ENCODE assay signal across 14 cellular contexts in genomic region chr20:49452011-49452482, GRCh38. TPM values are rescaled to one million over a fixed set of nuclear protein-coding genes. Genes with fewer than 3 reads are reported as not detected.
DNase-seq lines count a peak whose midpoint lies in the region; ATAC-seq, FAIRE-seq and TF ChIP-seq lines count a peak whose summit lies in the region.
"Had no signal": no experiment of that assay in that cellular context is flagged by ENCODE, and none has a peak within 500 bp of the region (broad histone marks: within the 10 kb centered on the region; RNA-seq: fewer than 3 reads in every experiment).

No MANE protein-coding gene starts in this region.

- TF ChIP-seq POLR2A in heart left ventricle (IDR thresholded peaks at IDR 0.05), result no peak
- no peak for TF ChIP-seq POLR2A in H1 (IDR thresholded peaks at IDR 0.05; ENCODE audit: control extremely low read depth in 1 of 2, low read depth in 2 of 2, low read length in 2 of 2)

- H2BK5ac ChIP-seq in H1 (ENCODE audit: low read depth, low read length), result no peak overlapping the region

- no peak overlapping the region for H2AK5ac ChIP-seq in H1 (ENCODE audit: low read depth, low read length)

- H4K20me1 ChIP-seq in H1 (replicated peaks in 1 of 2; ENCODE audit: control insufficient read depth in 1 of 2, insufficient read depth in 2 of 2, low read length in 2 of 2), result no peaks in the 10 kb centered on the region

- H3K36me3 Mint-ChIP-seq in stimulated activated effector memory CD8-positive, alpha-beta T cell treated with anti-CD3 and anti-CD28 coated beads, Interleukin-12 subunit alpha, Interleukin-12 subunit beta, amount 100 ng/mL, for 72 hours, result no peaks in the 10 kb centered on the region
- H3K36me3 Mint-ChIP-seq: activated naive CD4-positive, alpha-beta T cell treated with anti-CD3 and anti-CD28 coated beads, Interleukin-2, amount 50 U/mL, for 24 hours; WTC11 had no signal

- DNase-seq in heart left ventricle, result peak in 4 of 5 donors; percentile 43 to 64 (median 53)
- no peak for DNase-seq in cardiac septum (ENCODE audit: low spot score)
- DNase-seq in H1 (ENCODE audit: low read depth in 1 of 2, low spot score in 2 of 2), result no peak
- DNase-seq in HK-2 (ENCODE audit: unreplicated experiment), result no peak
- DNase-seq in ureter (ENCODE audit: low spot score), result no peak
- DNase-seq in stimulated activated effector memory CD8-positive, alpha-beta T cell treated with anti-CD3 and anti-CD28 coated beads, Interleukin-12 subunit alpha, Interleukin-12 subunit beta, amount 100 ng/mL, for 72 hours (ENCODE audit: low spot score in 2 of 2), result no peak
- DNase-seq: NCI-H2081 had no signal

- H3K9me3 ChIP-seq in heart left ventricle, result no peaks in the 10 kb centered on the region
- H3K9me3 ChIP-seq in H1 (ENCODE audit: insufficient read depth in 2 of 2, low read depth in 1 of 2, low read length in 1 of 2), result no peaks in the 10 kb centered on the region
- H3K9me3 ChIP-seq in muscle layer of colon (ENCODE audit: low read length), result no peaks in the 10 kb centered on the region

- H3K56ac ChIP-seq in H1 (replicated peaks; ENCODE audit: insufficient read length, low read depth, low read length), result no peak overlapping the region

- H3K4me1 Mint-ChIP-seq in stimulated activated effector memory CD8-positive, alpha-beta T cell treated with anti-CD3 and anti-CD28 coated beads, Interleukin-12 subunit alpha, Interleukin-12 subunit beta, amount 100 ng/mL, for 72 hours, result no peaks in the 10 kb centered on the region
- H3K4me1 Mint-ChIP-seq: activated naive CD4-positive, alpha-beta T cell treated with anti-CD3 and anti-CD28 coated beads, Interleukin-2, amount 50 U/mL, for 24 hours had no signal

- CTCF ChIA-PET in H1 (lab: Charles Lee; ENCODE audit: partially characterized antibody), result interaction anchor here (1.6 to 2.1 kb wide), 2 partner anchors 30 to 67 kb away, joined by 4 to 11 read pairs; partner anchors contain the start of gene KCNB1

- H3K27ac Mint-ChIP-seq in stimulated activated effector memory CD8-positive, alpha-beta T cell treated with anti-CD3 and anti-CD28 coated beads, Interleukin-12 subunit alpha, Interleukin-12 subunit beta, amount 100 ng/mL, for 72 hours, result no peak overlapping the region
- H3K27ac Mint-ChIP-seq: activated naive CD4-positive, alpha-beta T cell treated with anti-CD3 and anti-CD28 coated beads, Interleukin-2, amount 50 U/mL, for 24 hours; WTC11 had no signal

- no peak overlapping the region; the same call in 1 of the 2 replicates for H4K8ac ChIP-seq in H1 (ENCODE audit: extremely low read depth, insufficient read depth, low read length)

- H3K27ac ChIP-seq in heart left ventricle (peak overlapping the region in 6 of 12 donors; percentile 6 to 64 (median 40)), H1 (ENCODE audit: low read depth, low read length) (no peak overlapping the region), muscle layer of colon (ENCODE audit: low read depth, low read length) (peak overlapping the region; percentile 49)
- H3K27ac ChIP-seq: coronary artery, skin epidermis had no signal

- no peak for TF ChIP-seq RAD21 in H1 (IDR thresholded peaks at IDR 0.05 in 1 of 2, conservative IDR thresholded peaks at IDR 0.05 in 1 of 2; ENCODE audit: low read depth in 2 of 2, low read length in 2 of 2)

- H2BK20ac ChIP-seq in H1 (ENCODE audit: low read length), result peak overlapping the region; percentile 17; the same call in 1 of the 2 replicates

- TF ChIP-seq CTCF in heart left ventricle (IDR thresholded peaks at IDR 0.05) (no peak), H1 (IDR thresholded peaks at IDR 0.05; ENCODE audit: control extremely low read depth in 1 of 3, insufficient read depth in 1 of 3, low read depth in 1 of 3, low read length in 3 of 3) (no peak)

- H3K36me3 ChIP-seq in heart left ventricle (no peaks in the 10 kb centered on the region), H1 (ENCODE audit: control insufficient read depth in 2 of 4, insufficient read depth in 4 of 4, low read length in 3 of 4) (no peaks in the 10 kb centered on the region), muscle layer of colon (ENCODE audit: insufficient read depth, low read length) (no peaks in the 10 kb centered on the region)

- H3K9me3 Mint-ChIP-seq in stimulated activated effector memory CD8-positive, alpha-beta T cell treated with anti-CD3 and anti-CD28 coated beads, Interleukin-12 subunit alpha, Interleukin-12 subunit beta, amount 100 ng/mL, for 72 hours, result no peaks in the 10 kb centered on the region
- H3K9me3 Mint-ChIP-seq: activated naive CD4-positive, alpha-beta T cell treated with anti-CD3 and anti-CD28 coated beads, Interleukin-2, amount 50 U/mL, for 24 hours had no signal

- no peaks in the 10 kb centered on the region for H3K79me1 ChIP-seq in H1 (ENCODE audit: low read depth, low read length)

- no peaks in the 10 kb centered on the region for H3K79me2 ChIP-seq in H1 (ENCODE audit: control insufficient read depth in 1 of 2, insufficient read depth in 2 of 2, low read length in 2 of 2)

- H4K91ac ChIP-seq in H1 (replicated peaks; ENCODE audit: insufficient read length, low read length), result no peak overlapping the region

- FAIRE-seq in H1 (lab: Jason Lieb, UNC), result no peak

- H3K9ac ChIP-seq in H1 (replicated peaks in 1 of 4; ENCODE audit: extremely low read depth in 1 of 4, low read depth in 3 of 4, low read length in 3 of 4), result no peak overlapping the region
- no peak overlapping the region for H3K9ac ChIP-seq in muscle layer of colon (ENCODE audit: low read length)

- no peak overlapping the region for H3K18ac ChIP-seq in H1 (ENCODE audit: extremely low read depth, low read length)

- POLR2A ChIA-PET in H1 (lab: Charles Lee; ENCODE audit: partially characterized antibody), result interaction anchor here (1.3 kb wide), 1 partner anchor 10 kb away, joined by 4 read pairs; no protein-coding TSS in a partner anchor

- H3K4ac ChIP-seq in H1 (replicated peaks; ENCODE audit: insufficient read length, low read depth, low read length), result no peak overlapping the region

- H3K23me2 ChIP-seq in H1 (ENCODE audit: low read depth, low read length), result no peaks in the 10 kb centered on the region

- peaks cover 0 to 26% (median 11%) of the 10 kb centered on the region in 12 donors for H3K4me1 ChIP-seq in heart left ventricle
- peaks cover 10 to 18% (median 12%) of the 10 kb centered on the region in 4 experiments for H3K4me1 ChIP-seq in H1 (replicated peaks in 1 of 4; ENCODE audit: control insufficient read depth in 3 of 4, insufficient read depth in 4 of 4, low read length in 3 of 4)
- H3K4me1 ChIP-seq in muscle layer of colon (ENCODE audit: insufficient read depth, low read length), result peaks cover 42% of the 10 kb centered on the region

- ATAC-seq in heart left ventricle, result peak; percentile 28 to 73 (median 42)
- no peak for ATAC-seq in stimulated activated effector memory CD8-positive, alpha-beta T cell treated with anti-CD3 and anti-CD28 coated beads, Interleukin-12 subunit alpha, Interleukin-12 subunit beta, amount 100 ng/mL, for 72 hours
- ATAC-seq in HG03432 (IDR thresholded peaks at IDR 0.05; ENCODE audit: unreplicated experiment), result no peak
- ATAC-seq: WTC11 had no signal

- H3K14ac ChIP-seq in H1 (ENCODE audit: insufficient read length), result no peak overlapping the region

- no peak overlapping the region for H2BK120ac ChIP-seq in H1 (replicated peaks; ENCODE audit: low read depth, low read length)

- no peak overlapping the region for H3K4me3 ChIP-seq in heart left ventricle
- H3K4me3 ChIP-seq in H1 (ENCODE audit: extremely low read depth in 1 of 4, insufficient read depth in 2 of 4, low read depth in 3 of 4, low read length in 4 of 4), result no peak overlapping the region
- H3K4me3 ChIP-seq in muscle layer of colon (ENCODE audit: low read depth in 1 of 2, low read length in 2 of 2), result no peak overlapping the region
- H3K4me3 ChIP-seq: coronary artery, skin epidermis had no signal

- H3K4me2 ChIP-seq in H1 (ENCODE audit: insufficient read depth in 1 of 2, low read depth in 2 of 2, low read length in 2 of 2), result no peak overlapping the region

- no peak overlapping the region for H3K4me3 Mint-ChIP-seq in stimulated activated effector memory CD8-positive, alpha-beta T cell treated with anti-CD3 and anti-CD28 coated beads, Interleukin-12 subunit alpha, Interleukin-12 subunit beta, amount 100 ng/mL, for 72 hours
- H3K4me3 Mint-ChIP-seq: activated naive CD4-positive, alpha-beta T cell treated with anti-CD3 and anti-CD28 coated beads, Interleukin-2, amount 50 U/mL, for 24 hours; WTC11 had no signal

- no peak for TF ChIP-seq EP300 in H1 (IDR thresholded peaks at IDR 0.05; ENCODE audit: borderline replicate concordance in 1 of 2, low read depth in 2 of 2, low read length in 2 of 2)

- 38 to 58% (median 53%) methylated on average over 9 of the region's 9 CpGs for WGBS in heart left ventricle, 4 donors
- WGBS in H1 (ENCODE audit: extremely low coverage in 1 of 2, insufficient coverage in 1 of 2, insufficient read length in 1 of 2, insufficient replicate concordance in 2 of 2, low coverage in 1 of 2, low lambda C conversion rate in 2 of 2, missing lambda C conversion rate in 1 of 2), 2 experiments, result 95% methylated on average over 9 of the region's 9 CpGs; no CpG with 5 or more reads in 1 of the 2 experiments

- peak overlapping the region; percentile 34; the same call in 1 of the 2 replicates for H2BK15ac ChIP-seq in H1 (ENCODE audit: low read length)

- intact Hi-C loops in heart left ventricle (cut with DNase I) (no loop called here), cardiac septum (cut with DNase I) (no loop called here)

- no peak overlapping the region for H4K5ac ChIP-seq in H1 (ENCODE audit: insufficient read length, low read depth, low read length)

- H3K23ac ChIP-seq in H1 (ENCODE audit: insufficient read length), result no peak overlapping the region

- no peak overlapping the region for H2BK12ac ChIP-seq in H1 (ENCODE audit: low read depth, low read length)

- H3K27me3 ChIP-seq in heart left ventricle (peaks cover 0 to 4% (median 0%) of the 10 kb centered on the region in 9 donors), H1 (replicated peaks in 1 of 4; ENCODE audit: control insufficient read depth in 3 of 4, extremely low read depth in 1 of 4, insufficient read depth in 3 of 4, low read length in 3 of 4) (no peaks in the 10 kb centered on the region; a peak in 1 of 7 replicates), muscle layer of colon (ENCODE audit: control insufficient read depth in 1 of 2, insufficient read depth in 2 of 2, low read length in 2 of 2) (no peaks in the 10 kb centered on the region)

- no peak overlapping the region for H2AFZ ChIP-seq in H1 (ENCODE audit: low read length)

RNA-seq across cellular contexts. Expression of gene KCNB1, which starts 30.4 kb away (rescaled TPM):
- 1 to 10 TPM in 7 of 9 donors, under 1 TPM in 2; 0.72 to 4.9 (median 1.3) TPM for total RNA-seq in heart left ventricle
- polyA plus RNA-seq in heart left ventricle, result 1 to 10 TPM in 1 of 2 donors, under 1 TPM in 1; 0.84 to 1.9 TPM
- 0.38 TPM for total RNA-seq in cardiac septum
- 0.58 and 0.59 TPM in 2 replicates for total RNA-seq in H1 (2021; fragmentation: NEBNext Ultra II Directional; extraction: Animal tissue kit (Norgen Biotek cat#: 25700))
- 0.47 and 0.67 TPM in 2 replicates for polyA plus RNA-seq in H1 (2011; rRNA removed)
- 0.56 TPM for polyA plus RNA-seq in H1 (2011; cell fraction: cytosol; rRNA removed)
- polyA plus RNA-seq in H1 (2011; cell fraction: nucleus; rRNA removed), result 1.0 TPM
- polyA plus RNA-seq in H1 (2012, experiment 1 of 2), result 0.54 to 4.4 TPM (median 0.65 TPM) in 4 replicates
- 0.12 TPM for polyA plus RNA-seq in H1 (2012, experiment 2 of 2)
- polyA plus RNA-seq in H1 (2013, experiment 1 of 2), result 0.28 TPM
- 0.35 TPM for polyA plus RNA-seq in H1 (2013, experiment 2 of 2)
- 1.7 and 6.4 TPM in 2 replicates for polyA minus RNA-seq in H1 (2011; rRNA and poly(A)+ RNA removed)
- 1.4 TPM for polyA minus RNA-seq in H1 (2011; cell fraction: cytosol; rRNA and poly(A)+ RNA removed)
- polyA minus RNA-seq in H1 (2011; cell fraction: nucleus; rRNA and poly(A)+ RNA removed), result 1.7 TPM
- 1.6 TPM for total RNA-seq in ureter
- total RNA-seq: fibroblast of villous mesenchyme had no signal

Comparison
In these comparisons a context has a peak if more than half of its experiments do, and no peak if none do; other contexts are left out.
1. DNase-seq: peak in heart left ventricle (4 of 5); none in cardiac septum (single experiment), H1 (0 of 2), HK-2 (single experiment), ureter (single experiment) and stimulated activated effector memory CD8-positive, alpha-beta T cell treated with anti-CD3 and anti-CD28 coated beads, Interleukin-12 subunit alpha, Interleukin-12 subunit beta, amount 100 ng/mL, for 72 hours (0 of 2).
2. ATAC-seq: peak in heart left ventricle (4 of 4); none in stimulated activated effector memory CD8-positive, alpha-beta T cell treated with anti-CD3 and anti-CD28 coated beads, Interleukin-12 subunit alpha, Interleukin-12 subunit beta, amount 100 ng/mL, for 72 hours (single experiment) and HG03432 (single experiment).